In genomic region chr1:151197863-151198253, GRCh38 we compare ENCODE assay signal across 8 cellular contexts. TPM values are rescaled to one million over a fixed set of nuclear protein-coding genes. Genes with fewer than 3 reads are reported as not detected.
A peak's percentile ranks its signal among the peaks of the same experiment; 100 is the strongest.
DNase-seq lines count a peak whose midpoint lies in the region; ATAC-seq and TF ChIP-seq lines count a peak whose summit lies in the region.

No MANE protein-coding gene starts in this region.

- H3K27ac Mint-ChIP-seq in stimulated activated naive CD8-positive, alpha-beta T cell treated with anti-CD3 and anti-CD28 coated beads, Interleukin-15, Interleukin-2, amounts not matched to agents 100 ng/mL and 50 ng/mL, for 24 hours: peak overlapping the region; percentile 98
- peak overlapping the region; percentile 98 to 100 for H3K27ac Mint-ChIP-seq in activated naive CD4-positive, alpha-beta T cell treated with anti-CD3 and anti-CD28 coated beads, Interleukin-2, amount 50 U/mL, for 72 hours

- H3K4me3 ChIP-seq in kidney epithelial cell (ENCODE audit: low read depth, low read length): peak overlapping the region; percentile 77
- H3K4me3 ChIP-seq in tibial artery: peak overlapping the region; percentile 82 to 85

- intact Hi-C loops in tibial artery (cut with DNase I; ENCODE audit: low total_unique reads) (loop anchor here (10.0 kb wide), 1 partner anchor 147 kb away; the partner anchor contains the start of gene RFX5), posterior cingulate gyrus (cut with DNase I) (loop anchor here (5.0 kb wide), 2 partner anchors 144 to 199 kb away; partner anchors contain the start of gene PSMB4)

- no peak for DNase-seq in stimulated activated naive CD8-positive, alpha-beta T cell treated with anti-CD3 and anti-CD28 coated beads, Interleukin-15, Interleukin-2, amounts not matched to agents 100 U/mL and 50 U/mL, for 24 hours
- DNase-seq in activated naive CD4-positive, alpha-beta T cell treated with anti-CD3 and anti-CD28 coated beads, Interleukin-2, amount 50 U/mL, for 72 hours (ENCODE audit: low spot score in 2 of 2): no peak
- no peak for DNase-seq in kidney epithelial cell (ENCODE audit: low read depth)
- DNase-seq in tibial artery: peak in 1 of 2 donors; percentile 29
- no peak for DNase-seq in posterior cingulate gyrus
- DNase-seq in NCI-H2196 (lab: John Stamatoyannopoulos, UW; ENCODE audit: unreplicated experiment): no peak

- no peaks in the 10 kb centered on the region for H3K9me3 ChIP-seq in tibial artery

- no peaks in the 10 kb centered on the region for H3K27me3 Mint-ChIP-seq in stimulated activated naive CD8-positive, alpha-beta T cell treated with anti-CD3 and anti-CD28 coated beads, Interleukin-15, Interleukin-2, amounts not matched to agents 100 ng/mL and 50 ng/mL, for 24 hours

- H3K36me3 ChIP-seq in kidney epithelial cell (ENCODE audit: control insufficient read depth, insufficient read depth, low read length): no peaks in the 10 kb centered on the region
- peaks cover 0 to 7% (median 5%) of the 10 kb centered on the region in 3 donors for H3K36me3 ChIP-seq in tibial artery

- no peaks in the 10 kb centered on the region for H3K27me3 ChIP-seq in kidney epithelial cell (ENCODE audit: control insufficient read depth, insufficient read depth, low read length)
- H3K27me3 ChIP-seq in tibial artery: no peaks in the 10 kb centered on the region

- H3K9me3 Mint-ChIP-seq in stimulated activated naive CD8-positive, alpha-beta T cell treated with anti-CD3 and anti-CD28 coated beads, Interleukin-15, Interleukin-2, amounts not matched to agents 100 ng/mL and 50 ng/mL, for 24 hours: no peaks in the 10 kb centered on the region
- no peaks in the 10 kb centered on the region for H3K9me3 Mint-ChIP-seq in activated naive CD4-positive, alpha-beta T cell treated with anti-CD3 and anti-CD28 coated beads, Interleukin-2, amount 50 U/mL, for 72 hours

- H3K4me1 Mint-ChIP-seq in stimulated activated naive CD8-positive, alpha-beta T cell treated with anti-CD3 and anti-CD28 coated beads, Interleukin-15, Interleukin-2, amounts not matched to agents 100 ng/mL and 50 ng/mL, for 24 hours (ENCODE audit: low read depth): peaks cover 47% of the 10 kb centered on the region

- ATAC-seq in stimulated activated naive CD8-positive, alpha-beta T cell treated with anti-CD3 and anti-CD28 coated beads, Interleukin-15, Interleukin-2, amounts not matched to agents 100 U/mL and 50 U/mL, for 24 hours: no peak
- no peak for ATAC-seq in activated naive CD4-positive, alpha-beta T cell treated with anti-CD3 and anti-CD28 coated beads, Interleukin-2, amount 50 U/mL, for 72 hours
- ATAC-seq in GM18907 (IDR thresholded peaks at IDR 0.05; ENCODE audit: unreplicated experiment): no peak

- no peak for TF ChIP-seq CTCF in kidney epithelial cell (IDR thresholded peaks at IDR 0.05; ENCODE audit: insufficient read depth, low read length, poor library complexity, severe bottlenecking)
- no peak for TF ChIP-seq CTCF in tibial artery (IDR thresholded peaks at IDR 0.05)

- peaks cover 0 to 48% (median 32%) of the 10 kb centered on the region in 4 donors for H3K4me1 ChIP-seq in tibial artery

- H3K27ac ChIP-seq in tibial artery: peak overlapping the region; percentile 89 to 91

- peak overlapping the region; percentile 100 for H3K4me3 Mint-ChIP-seq in stimulated activated naive CD8-positive, alpha-beta T cell treated with anti-CD3 and anti-CD28 coated beads, Interleukin-15, Interleukin-2, amounts not matched to agents 100 ng/mL and 50 ng/mL, for 24 hours

- H3K36me3 Mint-ChIP-seq in stimulated activated naive CD8-positive, alpha-beta T cell treated with anti-CD3 and anti-CD28 coated beads, Interleukin-15, Interleukin-2, amounts not matched to agents 100 ng/mL and 50 ng/mL, for 24 hours (ENCODE audit: low read depth): peaks cover 34% of the 10 kb centered on the region
- H3K36me3 Mint-ChIP-seq in activated naive CD4-positive, alpha-beta T cell treated with anti-CD3 and anti-CD28 coated beads, Interleukin-2, amount 50 U/mL, for 72 hours: peaks cover 25 to 30% of the 10 kb centered on the region in 2 donors

RNA-seq across cellular contexts. Expression of gene PIP5K1A, which starts 0.5 kb away (rescaled TPM):
- 100 to 1,000 TPM in 1 of 2 donors, 10 to 100 TPM in 1; 88.0 to 137 TPM for total RNA-seq in activated naive CD4-positive, alpha-beta T cell treated with anti-CD3 and anti-CD28 coated beads, Interleukin-2, amount 50 U/mL, for 72 hours
- total RNA-seq in kidney epithelial cell: 59.7 and 63.6 TPM in 2 replicates

RNA-seq across cellular contexts. Expression of gene VPS72, which starts 7.9 kb away (rescaled TPM):
- total RNA-seq in activated naive CD4-positive, alpha-beta T cell treated with anti-CD3 and anti-CD28 coated beads, Interleukin-2, amount 50 U/mL, for 72 hours: 10 to 100 TPM; 61.3 to 67.0 TPM
- 79.1 and 83.4 TPM in 2 replicates for total RNA-seq in kidney epithelial cell

RNA-seq across cellular contexts. Expression of gene TMOD4, which starts 22.1 kb away (rescaled TPM):
- total RNA-seq in activated naive CD4-positive, alpha-beta T cell treated with anti-CD3 and anti-CD28 coated beads, Interleukin-2, amount 50 U/mL, for 72 hours: under 1 TPM; 0.77 to 0.78 TPM
- total RNA-seq in kidney epithelial cell: not detected in 2 replicates

RNA-seq across cellular contexts. Expression of gene SCNM1, which starts 31.9 kb away (rescaled TPM):
- total RNA-seq in activated naive CD4-positive, alpha-beta T cell treated with anti-CD3 and anti-CD28 coated beads, Interleukin-2, amount 50 U/mL, for 72 hours: 10 to 100 TPM; 62.3 to 83.9 TPM
- total RNA-seq in kidney epithelial cell: 52.6 and 60.1 TPM in 2 replicates

RNA-seq across cellular contexts. Expression of gene LYSMD1, which starts 32.2 kb away (rescaled TPM):
- total RNA-seq in activated naive CD4-positive, alpha-beta T cell treated with anti-CD3 and anti-CD28 coated beads, Interleukin-2, amount 50 U/mL, for 72 hours: 10 to 100 TPM in 1 of 2 donors, 1 to 10 TPM in 1; 3.8 to 36.1 TPM
- 8.1 and 9.7 TPM in 2 replicates for total RNA-seq in kidney epithelial cell
